ENCODE assay signal across 1 cellular context in the genomic region with DNA sequence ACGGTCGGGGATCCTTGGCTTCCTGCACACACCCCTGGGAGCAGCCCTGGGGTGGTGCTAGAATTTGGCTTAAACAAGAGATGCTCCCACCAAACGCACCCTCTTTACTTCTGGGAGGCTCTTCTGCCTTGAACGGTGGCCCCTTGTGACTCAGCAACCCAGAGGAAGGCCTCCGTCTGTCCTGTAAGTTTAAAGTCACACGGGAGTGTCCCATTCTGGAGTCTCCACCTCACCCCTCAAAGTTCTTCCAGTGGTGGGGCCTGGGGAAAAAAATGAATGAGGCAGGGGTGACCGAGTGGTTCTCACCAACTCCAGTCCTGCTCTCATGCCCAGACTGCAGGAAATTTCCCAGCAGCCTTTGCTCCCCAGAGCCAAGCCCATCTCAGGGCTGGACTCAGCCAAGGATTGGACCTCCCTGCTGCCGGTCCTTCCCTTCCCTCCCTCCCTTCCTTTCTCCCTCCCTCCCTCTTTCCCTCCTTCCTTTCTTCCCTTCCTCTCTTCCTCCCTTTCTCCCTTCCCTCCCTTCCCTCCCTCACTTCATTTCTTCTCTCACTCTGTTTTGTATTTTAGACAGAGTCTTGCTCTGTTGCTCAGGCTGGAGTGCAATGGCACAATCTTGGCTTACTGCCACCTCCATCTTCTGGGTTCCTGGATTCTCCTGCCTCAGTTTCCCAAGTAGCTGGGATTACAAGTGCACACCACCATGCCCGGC.
TF ChIP-seq lines count a peak whose summit lies in the region.

No MANE protein-coding gene starts in this region.

TF ChIP-seq in K562, 482 proteins besides CTCF, POLR2A, EP300 and RAD21 (continues in another document):
- TF ChIP-seq SUPT5H (IDR thresholded peaks at IDR 0.05) (peak; percentile 31; the same call in 1 of the 2 replicates), ZNF263 (CRISPR knock-in tag; IDR thresholded peaks at IDR 0.05; ENCODE audit: borderline replicate concordance) (no peak), ZNF76 (CRISPR knock-in tag; IDR thresholded peaks at IDR 0.05; ENCODE audit: borderline replicate concordance) (no peak), ILF3 (IDR thresholded peaks at IDR 0.05; ENCODE audit: borderline replicate concordance) (no peak), MAFF (IDR thresholded peaks at IDR 0.05; ENCODE audit: low read length) (0 out of 2 replicates have a peak, but pooled peaks have one; percentile 7), C11orf30 (IDR thresholded peaks at IDR 0.05; ENCODE audit: low read depth) (peak; percentile 69), CHCHD3 (CRISPR knock-in tag; IDR thresholded peaks at IDR 0.05) (no peak), TOE1 (IDR thresholded peaks at IDR 0.05; ENCODE audit: borderline replicate concordance) (peak; percentile 63; the same call in 1 of the 2 replicates), TOE1 (CRISPR knock-in tag; IDR thresholded peaks at IDR 0.05; ENCODE audit: borderline replicate concordance, low read depth) (no peak), ZNF174 (CRISPR knock-in tag; IDR thresholded peaks at IDR 0.05) (no peak), ZNF316 (IDR thresholded peaks at IDR 0.05) (peak; percentile 52), TAF9B (IDR thresholded peaks at IDR 0.05; ENCODE audit: partially characterized antibody) (peak; percentile 8), SMARCE1 (IDR thresholded peaks at IDR 0.05) (0 out of 2 replicates have a peak, but pooled peaks have one; percentile 17), BCOR (IDR thresholded peaks at IDR 0.05) (peak; percentile 47; the same call in 1 of the 2 replicates), MAFG (tag; conservative IDR thresholded peaks at IDR 0.05) (peak; percentile 38; the same call in 1 of the 2 replicates), L3MBTL2 (IDR thresholded peaks at IDR 0.05) (peak; percentile 48; the same call in 1 of the 2 replicates), TCFL5 (CRISPR knock-in tag; conservative IDR thresholded peaks at IDR 0.05) (no peak), ZNF224 (CRISPR knock-in tag; IDR thresholded peaks at IDR 0.05) (no peak), MTA2 (IDR thresholded peaks at IDR 0.05; ENCODE audit: low read depth) (0 out of 2 replicates have a peak, but pooled peaks have one; percentile 18), ZNF668 (CRISPR knock-in tag; IDR thresholded peaks at IDR 0.05) (no peak), NFE2 (IDR thresholded peaks at IDR 0.05; ENCODE audit: low read depth) (peak; percentile 63), LEF1 (IDR thresholded peaks at IDR 0.05) (no peak), RAD51 (IDR thresholded peaks at IDR 0.05; ENCODE audit: borderline replicate concordance, low read depth) (no peak), EGR1 (conservative IDR thresholded peaks at IDR 0.05) (no peak), THRAP3 (IDR thresholded peaks at IDR 0.05; ENCODE audit: borderline replicate concordance) (peak; percentile 59; the same call in 1 of the 2 replicates), TAF1 (IDR thresholded peaks at IDR 0.05; ENCODE audit: control insufficient read depth, extremely low read depth, insufficient read depth, low read length, severe bottlenecking) (no peak), ETV5 (CRISPR knock-in tag; IDR thresholded peaks at IDR 0.05; ENCODE audit: low read depth) (no peak), MTA1 (IDR thresholded peaks at IDR 0.05; ENCODE audit: borderline replicate concordance) (0 out of 2 replicates have a peak, but pooled peaks have one; percentile 33), EHMT2 (IDR thresholded peaks at IDR 0.05) (peak; percentile 76), ZNF57 (CRISPR knock-in tag; IDR thresholded peaks at IDR 0.05) (no peak), HDAC1 (IDR thresholded peaks at IDR 0.05) (peak in 1 of 2 experiments; percentile 71; a peak in 2 of 4 replicates), HNRNPUL1 (IDR thresholded peaks at IDR 0.05; ENCODE audit: low read length) (no peak), NRF1 (conservative IDR thresholded peaks at IDR 0.05 in 1 of 2, IDR thresholded peaks at IDR 0.05 in 1 of 2) (peak; percentile 13 to 17; a peak in 1 of 4 replicates), ZNF133 (CRISPR knock-in tag; IDR thresholded peaks at IDR 0.05) (no peak)
- TF ChIP-seq, protein P1, sequence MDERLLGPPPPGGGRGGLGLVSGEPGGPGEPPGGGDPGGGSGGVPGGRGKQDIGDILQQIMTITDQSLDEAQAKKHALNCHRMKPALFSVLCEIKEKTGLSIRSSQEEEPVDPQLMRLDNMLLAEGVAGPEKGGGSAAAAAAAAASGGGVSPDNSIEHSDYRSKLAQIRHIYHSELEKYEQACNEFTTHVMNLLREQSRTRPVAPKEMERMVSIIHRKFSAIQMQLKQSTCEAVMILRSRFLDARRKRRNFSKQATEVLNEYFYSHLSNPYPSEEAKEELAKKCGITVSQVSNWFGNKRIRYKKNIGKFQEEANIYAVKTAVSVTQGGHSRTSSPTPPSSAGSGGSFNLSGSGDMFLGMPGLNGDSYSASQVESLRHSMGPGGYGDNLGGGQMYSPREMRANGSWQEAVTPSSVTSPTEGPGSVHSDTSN (CRISPR knock-in tag; IDR thresholded peaks at IDR 0.05; ENCODE audit: low read depth) = no peak
- TF ChIP-seq, protein P1 (tag; conservative IDR thresholded peaks at IDR 0.05; ENCODE audit: low read depth) = peak; percentile 57; the same call in 1 of the 2 replicates
- TF ChIP-seq, protein P2, sequence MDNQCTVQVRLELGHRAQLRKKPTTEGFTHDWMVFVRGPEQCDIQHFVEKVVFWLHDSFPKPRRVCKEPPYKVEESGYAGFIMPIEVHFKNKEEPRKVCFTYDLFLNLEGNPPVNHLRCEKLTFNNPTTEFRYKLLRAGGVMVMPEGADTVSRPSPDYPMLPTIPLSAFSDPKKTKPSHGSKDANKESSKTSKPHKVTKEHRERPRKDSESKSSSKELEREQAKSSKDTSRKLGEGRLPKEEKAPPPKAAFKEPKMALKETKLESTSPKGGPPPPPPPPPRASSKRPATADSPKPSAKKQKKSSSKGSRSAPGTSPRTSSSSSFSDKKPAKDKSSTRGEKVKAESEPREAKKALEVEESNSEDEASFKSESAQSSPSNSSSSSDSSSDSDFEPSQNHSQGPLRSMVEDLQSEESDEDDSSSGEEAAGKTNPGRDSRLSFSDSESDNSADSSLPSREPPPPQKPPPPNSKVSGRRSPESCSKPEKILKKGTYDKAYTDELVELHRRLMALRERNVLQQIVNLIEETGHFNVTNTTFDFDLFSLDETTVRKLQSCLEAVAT (IDR thresholded peaks at IDR 0.05) = 0 out of 4 replicates have a peak, but pooled peaks of 1 of the 2 experiments have one; percentile 26
- TF ChIP-seq, protein P3, sequence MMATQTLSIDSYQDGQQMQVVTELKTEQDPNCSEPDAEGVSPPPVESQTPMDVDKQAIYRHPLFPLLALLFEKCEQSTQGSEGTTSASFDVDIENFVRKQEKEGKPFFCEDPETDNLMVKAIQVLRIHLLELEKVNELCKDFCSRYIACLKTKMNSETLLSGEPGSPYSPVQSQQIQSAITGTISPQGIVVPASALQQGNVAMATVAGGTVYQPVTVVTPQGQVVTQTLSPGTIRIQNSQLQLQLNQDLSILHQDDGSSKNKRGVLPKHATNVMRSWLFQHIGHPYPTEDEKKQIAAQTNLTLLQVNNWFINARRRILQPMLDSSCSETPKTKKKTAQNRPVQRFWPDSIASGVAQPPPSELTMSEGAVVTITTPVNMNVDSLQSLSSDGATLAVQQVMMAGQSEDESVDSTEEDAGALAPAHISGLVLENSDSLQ (IDR thresholded peaks at IDR 0.05) = peak; percentile 96
- TF ChIP-seq, protein P4, sequence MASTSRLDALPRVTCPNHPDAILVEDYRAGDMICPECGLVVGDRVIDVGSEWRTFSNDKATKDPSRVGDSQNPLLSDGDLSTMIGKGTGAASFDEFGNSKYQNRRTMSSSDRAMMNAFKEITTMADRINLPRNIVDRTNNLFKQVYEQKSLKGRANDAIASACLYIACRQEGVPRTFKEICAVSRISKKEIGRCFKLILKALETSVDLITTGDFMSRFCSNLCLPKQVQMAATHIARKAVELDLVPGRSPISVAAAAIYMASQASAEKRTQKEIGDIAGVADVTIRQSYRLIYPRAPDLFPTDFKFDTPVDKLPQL (IDR thresholded peaks at IDR 0.05; ENCODE audit: extremely low read depth, insufficient read length) = no peak
- TF ChIP-seq, protein P5, sequence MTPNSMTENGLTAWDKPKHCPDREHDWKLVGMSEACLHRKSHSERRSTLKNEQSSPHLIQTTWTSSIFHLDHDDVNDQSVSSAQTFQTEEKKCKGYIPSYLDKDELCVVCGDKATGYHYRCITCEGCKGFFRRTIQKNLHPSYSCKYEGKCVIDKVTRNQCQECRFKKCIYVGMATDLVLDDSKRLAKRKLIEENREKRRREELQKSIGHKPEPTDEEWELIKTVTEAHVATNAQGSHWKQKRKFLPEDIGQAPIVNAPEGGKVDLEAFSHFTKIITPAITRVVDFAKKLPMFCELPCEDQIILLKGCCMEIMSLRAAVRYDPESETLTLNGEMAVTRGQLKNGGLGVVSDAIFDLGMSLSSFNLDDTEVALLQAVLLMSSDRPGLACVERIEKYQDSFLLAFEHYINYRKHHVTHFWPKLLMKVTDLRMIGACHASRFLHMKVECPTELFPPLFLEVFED (CRISPR knock-in tag; conservative IDR thresholded peaks at IDR 0.05) = no peak
- TF ChIP-seq, protein P6, sequence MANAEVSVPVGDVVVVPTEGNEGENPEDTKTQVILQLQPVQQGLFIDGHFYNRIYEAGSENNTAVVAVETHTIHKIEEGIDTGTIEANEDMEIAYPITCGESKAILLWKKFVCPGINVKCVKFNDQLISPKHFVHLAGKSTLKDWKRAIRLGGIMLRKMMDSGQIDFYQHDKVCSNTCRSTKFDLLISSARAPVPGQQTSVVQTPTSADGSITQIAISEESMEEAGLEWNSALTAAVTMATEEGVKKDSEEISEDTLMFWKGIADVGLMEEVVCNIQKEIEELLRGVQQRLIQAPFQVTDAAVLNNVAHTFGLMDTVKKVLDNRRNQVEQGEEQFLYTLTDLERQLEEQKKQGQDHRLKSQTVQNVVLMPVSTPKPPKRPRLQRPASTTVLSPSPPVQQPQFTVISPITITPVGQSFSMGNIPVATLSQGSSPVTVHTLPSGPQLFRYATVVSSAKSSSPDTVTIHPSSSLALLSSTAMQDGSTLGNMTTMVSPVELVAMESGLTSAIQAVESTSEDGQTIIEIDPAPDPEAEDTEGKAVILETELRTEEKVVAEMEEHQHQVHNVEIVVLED (CRISPR knock-in tag; IDR thresholded peaks at IDR 0.05) = no peak
- TF ChIP-seq, protein P7, sequence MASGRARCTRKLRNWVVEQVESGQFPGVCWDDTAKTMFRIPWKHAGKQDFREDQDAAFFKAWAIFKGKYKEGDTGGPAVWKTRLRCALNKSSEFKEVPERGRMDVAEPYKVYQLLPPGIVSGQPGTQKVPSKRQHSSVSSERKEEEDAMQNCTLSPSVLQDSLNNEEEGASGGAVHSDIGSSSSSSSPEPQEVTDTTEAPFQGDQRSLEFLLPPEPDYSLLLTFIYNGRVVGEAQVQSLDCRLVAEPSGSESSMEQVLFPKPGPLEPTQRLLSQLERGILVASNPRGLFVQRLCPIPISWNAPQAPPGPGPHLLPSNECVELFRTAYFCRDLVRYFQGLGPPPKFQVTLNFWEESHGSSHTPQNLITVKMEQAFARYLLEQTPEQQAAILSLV (tag; IDR thresholded peaks at IDR 0.05) = no peak
